Comparison of ENCODE assay signal across 8 cellular contexts in genomic region chr3:87298111-87298718, GRCh38. TPM values are rescaled to one million over a fixed set of nuclear protein-coding genes. Genes with fewer than 3 reads are reported as not detected.
DNase-seq lines count a peak whose midpoint lies in the region; ATAC-seq, FAIRE-seq and TF ChIP-seq lines count a peak whose summit lies in the region.

No MANE protein-coding gene starts in this region.

- intact Hi-C loops in testis (cut with DNase I; ENCODE audit: low total_unique reads), result no loop called here

- H3K9me3 ChIP-seq in BE2C, result no peaks in the 10 kb centered on the region
- no peaks in the 10 kb centered on the region for H3K9me3 ChIP-seq in testis

- TF ChIP-seq POLR2A in GM12892 (IDR thresholded peaks at IDR 0.05; ENCODE audit: low read depth, low read length) (no peak), testis (IDR thresholded peaks at IDR 0.05) (no peak)

- DNase-seq in BE2C (no peak), GM12892 (ENCODE audit: insufficient read length) (no peak), NCI-H1417 treated with DMSO at 0.1 percent for 48 hours (lab: John Stamatoyannopoulos, UW) (peak; percentile 42), iPS-NIHi7 (ENCODE audit: extremely low spot score) (peak; percentile 17), testis (no peak)
- no peak for DNase-seq in activated CD8-positive, alpha-beta T cell treated with anti-CD3 and anti-CD28 coated beads, Interleukin-2, amount 10 ng/mL, durations not matched to agents 7 days and 5 days
- no peak for DNase-seq in activated CD4-positive, alpha-beta memory T cell treated with anti-CD3 and anti-CD28 coated beads, Interleukin-2, amount 10 ng/mL, durations not matched to agents 7 days and 5 days

- peak; percentile 74 for FAIRE-seq in GM12892 (lab: Jason Lieb, UNC)

- H3K27me3 ChIP-seq in BE2C (peaks cover 8% of the 10 kb centered on the region; the same call in 1 of the 2 replicates), testis (no peaks in the 10 kb centered on the region)

- H3K4me3 ChIP-seq in BE2C (ENCODE audit: low read depth, low read length) (no peak overlapping the region), testis (no peak overlapping the region)

- no peak overlapping the region for H3K27ac Mint-ChIP-seq in activated CD8-positive, alpha-beta T cell treated with anti-CD3 and anti-CD28 coated beads, Interleukin-2, amount 10 ng/mL, durations not matched to agents 7 days and 5 days
- no peak overlapping the region for H3K27ac Mint-ChIP-seq in activated CD4-positive, alpha-beta memory T cell treated with anti-CD3 and anti-CD28 coated beads, Interleukin-2, amount 10 ng/mL, durations not matched to agents 7 days and 5 days

- H3K27me3 Mint-ChIP-seq in activated CD8-positive, alpha-beta T cell treated with anti-CD3 and anti-CD28 coated beads, Interleukin-2, amount 10 ng/mL, durations not matched to agents 7 days and 5 days (ENCODE audit: low read depth), result peaks cover 9% of the 10 kb centered on the region
- H3K27me3 Mint-ChIP-seq in activated CD4-positive, alpha-beta memory T cell treated with anti-CD3 and anti-CD28 coated beads, Interleukin-2, amount 10 ng/mL, durations not matched to agents 7 days and 5 days, result peaks cover 1% of the 10 kb centered on the region

- TF ChIP-seq CTCF in BE2C (IDR thresholded peaks at IDR 0.05; ENCODE audit: low read depth, low read length) (peak; percentile 63), testis (IDR thresholded peaks at IDR 0.05) (peak; percentile 41 to 65 (median 51))

- no peaks in the 10 kb centered on the region for H3K4me1 ChIP-seq in BE2C
- H3K4me1 ChIP-seq in testis, result no peaks in the 10 kb centered on the region

- H3K27ac ChIP-seq in testis, result no peak overlapping the region

- ATAC-seq in HG02642 (IDR thresholded peaks at IDR 0.05; ENCODE audit: poor library complexity, unreplicated experiment), result peak; percentile 71
- ATAC-seq in activated CD8-positive, alpha-beta T cell treated with anti-CD3 and anti-CD28 coated beads, Interleukin-2, amount 10 ng/mL, durations not matched to agents 7 days and 5 days, result peak; percentile 60

- no peak overlapping the region for H3K4me3 Mint-ChIP-seq in activated CD8-positive, alpha-beta T cell treated with anti-CD3 and anti-CD28 coated beads, Interleukin-2, amount 10 ng/mL, durations not matched to agents 7 days and 5 days
- no peak overlapping the region for H3K4me3 Mint-ChIP-seq in activated CD4-positive, alpha-beta memory T cell treated with anti-CD3 and anti-CD28 coated beads, Interleukin-2, amount 10 ng/mL, durations not matched to agents 7 days and 5 days

- H3K4me1 Mint-ChIP-seq in activated CD8-positive, alpha-beta T cell treated with anti-CD3 and anti-CD28 coated beads, Interleukin-2, amount 10 ng/mL, durations not matched to agents 7 days and 5 days (ENCODE audit: low read depth), result no peaks in the 10 kb centered on the region
- no peaks in the 10 kb centered on the region for H3K4me1 Mint-ChIP-seq in activated CD4-positive, alpha-beta memory T cell treated with anti-CD3 and anti-CD28 coated beads, Interleukin-2, amount 10 ng/mL, durations not matched to agents 7 days and 5 days

- 15 to 23% methylated on average over 3 of the region's 3 CpGs for WGBS in testis, 2 donors

- no peaks in the 10 kb centered on the region for H3K9me3 Mint-ChIP-seq in activated CD8-positive, alpha-beta T cell treated with anti-CD3 and anti-CD28 coated beads, Interleukin-2, amount 10 ng/mL, durations not matched to agents 7 days and 5 days (ENCODE audit: insufficient read depth)
- H3K9me3 Mint-ChIP-seq in activated CD4-positive, alpha-beta memory T cell treated with anti-CD3 and anti-CD28 coated beads, Interleukin-2, amount 10 ng/mL, durations not matched to agents 7 days and 5 days, result no peaks in the 10 kb centered on the region

- no peaks in the 10 kb centered on the region for H3K36me3 Mint-ChIP-seq in activated CD8-positive, alpha-beta T cell treated with anti-CD3 and anti-CD28 coated beads, Interleukin-2, amount 10 ng/mL, durations not matched to agents 7 days and 5 days (ENCODE audit: low read depth)
- H3K36me3 Mint-ChIP-seq in activated CD4-positive, alpha-beta memory T cell treated with anti-CD3 and anti-CD28 coated beads, Interleukin-2, amount 10 ng/mL, durations not matched to agents 7 days and 5 days (ENCODE audit: low read depth), result no peaks in the 10 kb centered on the region

- CTCF ChIA-PET in activated CD8-positive, alpha-beta T cell treated with anti-CD3 and anti-CD28 coated beads, Interleukin-2, amount 10 ng/mL, durations not matched to agents 7 days and 5 days (lab: Charles Lee), result interaction anchor here (0.7 to 1.6 kb wide), 10 partner anchors 10 to 709 kb away, joined by 3 to 7 read pairs (median 4); no protein-coding TSS in a partner anchor
- CTCF ChIA-PET in activated CD4-positive, alpha-beta memory T cell treated with anti-CD3 and anti-CD28 coated beads, Interleukin-2, amount 10 ng/mL, durations not matched to agents 7 days and 5 days (lab: Charles Lee), result interaction anchor here (0.7 to 2.2 kb wide), 3 partner anchors 53 to 1417 kb away, joined by 3 to 10 read pairs (median 5); no protein-coding TSS in a partner anchor

- POLR2A ChIA-PET in activated CD8-positive, alpha-beta T cell treated with anti-CD3 and anti-CD28 coated beads, Interleukin-2, amount 10 ng/mL, durations not matched to agents 7 days and 5 days (lab: Charles Lee), result no interaction called here
- POLR2A ChIA-PET in activated CD4-positive, alpha-beta memory T cell treated with anti-CD3 and anti-CD28 coated beads, Interleukin-2, amount 10 ng/mL, durations not matched to agents 7 days and 5 days (lab: Charles Lee), result no interaction called here

- H3K36me3 ChIP-seq in BE2C (no peaks in the 10 kb centered on the region), testis (ENCODE audit: low read depth, missing control alignments) (no peaks in the 10 kb centered on the region)

RNA-seq across cellular contexts. Expression of gene POU1F1, which starts 21.8 kb away (rescaled TPM):
- not detected for polyA plus RNA-seq in BE2C (2012; ENCODE audit: insufficient read depth, insufficient read length, low read depth)
- not detected for polyA plus RNA-seq in GM12892 (2012; ENCODE audit: missing spikeins)
- total RNA-seq in activated CD8-positive, alpha-beta T cell treated with anti-CD3 and anti-CD28 coated beads, Interleukin-2, amount 10 ng/mL, durations not matched to agents 7 days and 5 days, result not detected
- total RNA-seq in testis, result not detected
- polyA plus RNA-seq in testis (ENCODE audit: insufficient read depth, low read depth, low replicate concordance), result not detected
- total RNA-seq in activated CD4-positive, alpha-beta memory T cell treated with anti-CD3 and anti-CD28 coated beads, Interleukin-2, amount 10 ng/mL, durations not matched to agents 7 days and 5 days, result not detected

Comparison
In these comparisons a context has a peak if more than half of its experiments do, and no peak if none do; other contexts are left out.
1. DNase-seq: peak in NCI-H1417 treated with DMSO at 0.1 percent for 48 hours (single experiment) and iPS-NIHi7 (single experiment); none in BE2C (single experiment), GM12892 (single experiment), activated CD8-positive, alpha-beta T cell treated with anti-CD3 and anti-CD28 coated beads, Interleukin-2, amount 10 ng/mL, durations not matched to agents 7 days and 5 days (single experiment), testis (single experiment) and activated CD4-positive, alpha-beta memory T cell treated with anti-CD3 and anti-CD28 coated beads, Interleukin-2, amount 10 ng/mL, durations not matched to agents 7 days and 5 days (single experiment).